Comparison of ENCODE assay signal across 1 cellular context in the genomic region with DNA sequence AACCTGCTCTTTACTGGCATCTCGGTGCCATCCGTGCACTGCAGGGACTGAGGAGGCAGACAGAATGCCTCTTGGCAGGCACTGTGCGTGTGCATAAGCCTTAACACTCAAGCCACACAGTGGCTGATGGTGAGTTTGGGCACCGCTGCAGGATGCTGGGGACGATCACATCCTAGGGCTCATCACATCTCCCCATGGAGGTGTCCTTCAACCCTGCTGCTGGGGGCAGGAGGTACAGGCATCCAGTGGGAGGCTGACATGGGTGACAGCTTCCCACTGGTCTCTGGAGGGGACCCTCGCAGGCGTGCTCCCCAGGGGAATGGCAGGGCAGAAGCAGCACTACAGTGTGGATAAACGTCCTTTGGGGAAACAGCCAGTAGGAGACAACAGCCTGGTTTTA.
TF ChIP-seq lines count a peak whose summit lies in the region.

No MANE protein-coding gene starts in this region.

TF ChIP-seq in H1, 55 proteins besides CTCF, POLR2A, EP300 and RAD21:
- TF ChIP-seq SIX5 (IDR thresholded peaks at IDR 0.05; ENCODE audit: low read depth, low read length) (no peak), KDM4A (IDR thresholded peaks at IDR 0.05; ENCODE audit: low read depth, low read length, severe bottlenecking) (no peak), CHD1 (IDR thresholded peaks at IDR 0.05; ENCODE audit: low read depth, low read length) (no peak), CEBPB (IDR thresholded peaks at IDR 0.05; ENCODE audit: low read depth, low read length) (no peak), TEAD4 (IDR thresholded peaks at IDR 0.05; ENCODE audit: low read depth, low read length) (no peak), SUZ12 (IDR thresholded peaks at IDR 0.05; ENCODE audit: low read length) (no peak), BCL11A (IDR thresholded peaks at IDR 0.05; ENCODE audit: low read depth in 2 of 2, low read length in 2 of 2) (no peak), ASH2L (IDR thresholded peaks at IDR 0.05; ENCODE audit: low read length) (no peak), JUND (IDR thresholded peaks at IDR 0.05; ENCODE audit: low read length) (no peak), FOSL1 (IDR thresholded peaks at IDR 0.05; ENCODE audit: insufficient read depth, low read depth, low read length) (no peak), EZH2 (IDR thresholded peaks at IDR 0.05; ENCODE audit: low read depth, low read length, severe bottlenecking) (no peak), SIRT6 (IDR thresholded peaks at IDR 0.05; ENCODE audit: low read length) (no peak), POLR2AphosphoS5 (IDR thresholded peaks at IDR 0.05; ENCODE audit: low read depth, low read length) (no peak), RNF2 (IDR thresholded peaks at IDR 0.05; ENCODE audit: borderline replicate concordance, low read depth, low read length, missing control alignments, poor library complexity, severe bottlenecking) (no peak), CHD2 (IDR thresholded peaks at IDR 0.05; ENCODE audit: low read length) (no peak), KDM1A (IDR thresholded peaks at IDR 0.05; ENCODE audit: borderline replicate concordance, low read length) (no peak)
- TF ChIP-seq, protein P1, sequence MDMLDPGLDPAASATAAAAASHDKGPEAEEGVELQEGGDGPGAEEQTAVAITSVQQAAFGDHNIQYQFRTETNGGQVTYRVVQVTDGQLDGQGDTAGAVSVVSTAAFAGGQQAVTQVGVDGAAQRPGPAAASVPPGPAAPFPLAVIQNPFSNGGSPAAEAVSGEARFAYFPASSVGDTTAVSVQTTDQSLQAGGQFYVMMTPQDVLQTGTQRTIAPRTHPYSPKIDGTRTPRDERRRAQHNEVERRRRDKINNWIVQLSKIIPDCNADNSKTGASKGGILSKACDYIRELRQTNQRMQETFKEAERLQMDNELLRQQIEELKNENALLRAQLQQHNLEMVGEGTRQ (IDR thresholded peaks at IDR 0.05; ENCODE audit: low read length): no peak
- TF ChIP-seq, protein P2, sequence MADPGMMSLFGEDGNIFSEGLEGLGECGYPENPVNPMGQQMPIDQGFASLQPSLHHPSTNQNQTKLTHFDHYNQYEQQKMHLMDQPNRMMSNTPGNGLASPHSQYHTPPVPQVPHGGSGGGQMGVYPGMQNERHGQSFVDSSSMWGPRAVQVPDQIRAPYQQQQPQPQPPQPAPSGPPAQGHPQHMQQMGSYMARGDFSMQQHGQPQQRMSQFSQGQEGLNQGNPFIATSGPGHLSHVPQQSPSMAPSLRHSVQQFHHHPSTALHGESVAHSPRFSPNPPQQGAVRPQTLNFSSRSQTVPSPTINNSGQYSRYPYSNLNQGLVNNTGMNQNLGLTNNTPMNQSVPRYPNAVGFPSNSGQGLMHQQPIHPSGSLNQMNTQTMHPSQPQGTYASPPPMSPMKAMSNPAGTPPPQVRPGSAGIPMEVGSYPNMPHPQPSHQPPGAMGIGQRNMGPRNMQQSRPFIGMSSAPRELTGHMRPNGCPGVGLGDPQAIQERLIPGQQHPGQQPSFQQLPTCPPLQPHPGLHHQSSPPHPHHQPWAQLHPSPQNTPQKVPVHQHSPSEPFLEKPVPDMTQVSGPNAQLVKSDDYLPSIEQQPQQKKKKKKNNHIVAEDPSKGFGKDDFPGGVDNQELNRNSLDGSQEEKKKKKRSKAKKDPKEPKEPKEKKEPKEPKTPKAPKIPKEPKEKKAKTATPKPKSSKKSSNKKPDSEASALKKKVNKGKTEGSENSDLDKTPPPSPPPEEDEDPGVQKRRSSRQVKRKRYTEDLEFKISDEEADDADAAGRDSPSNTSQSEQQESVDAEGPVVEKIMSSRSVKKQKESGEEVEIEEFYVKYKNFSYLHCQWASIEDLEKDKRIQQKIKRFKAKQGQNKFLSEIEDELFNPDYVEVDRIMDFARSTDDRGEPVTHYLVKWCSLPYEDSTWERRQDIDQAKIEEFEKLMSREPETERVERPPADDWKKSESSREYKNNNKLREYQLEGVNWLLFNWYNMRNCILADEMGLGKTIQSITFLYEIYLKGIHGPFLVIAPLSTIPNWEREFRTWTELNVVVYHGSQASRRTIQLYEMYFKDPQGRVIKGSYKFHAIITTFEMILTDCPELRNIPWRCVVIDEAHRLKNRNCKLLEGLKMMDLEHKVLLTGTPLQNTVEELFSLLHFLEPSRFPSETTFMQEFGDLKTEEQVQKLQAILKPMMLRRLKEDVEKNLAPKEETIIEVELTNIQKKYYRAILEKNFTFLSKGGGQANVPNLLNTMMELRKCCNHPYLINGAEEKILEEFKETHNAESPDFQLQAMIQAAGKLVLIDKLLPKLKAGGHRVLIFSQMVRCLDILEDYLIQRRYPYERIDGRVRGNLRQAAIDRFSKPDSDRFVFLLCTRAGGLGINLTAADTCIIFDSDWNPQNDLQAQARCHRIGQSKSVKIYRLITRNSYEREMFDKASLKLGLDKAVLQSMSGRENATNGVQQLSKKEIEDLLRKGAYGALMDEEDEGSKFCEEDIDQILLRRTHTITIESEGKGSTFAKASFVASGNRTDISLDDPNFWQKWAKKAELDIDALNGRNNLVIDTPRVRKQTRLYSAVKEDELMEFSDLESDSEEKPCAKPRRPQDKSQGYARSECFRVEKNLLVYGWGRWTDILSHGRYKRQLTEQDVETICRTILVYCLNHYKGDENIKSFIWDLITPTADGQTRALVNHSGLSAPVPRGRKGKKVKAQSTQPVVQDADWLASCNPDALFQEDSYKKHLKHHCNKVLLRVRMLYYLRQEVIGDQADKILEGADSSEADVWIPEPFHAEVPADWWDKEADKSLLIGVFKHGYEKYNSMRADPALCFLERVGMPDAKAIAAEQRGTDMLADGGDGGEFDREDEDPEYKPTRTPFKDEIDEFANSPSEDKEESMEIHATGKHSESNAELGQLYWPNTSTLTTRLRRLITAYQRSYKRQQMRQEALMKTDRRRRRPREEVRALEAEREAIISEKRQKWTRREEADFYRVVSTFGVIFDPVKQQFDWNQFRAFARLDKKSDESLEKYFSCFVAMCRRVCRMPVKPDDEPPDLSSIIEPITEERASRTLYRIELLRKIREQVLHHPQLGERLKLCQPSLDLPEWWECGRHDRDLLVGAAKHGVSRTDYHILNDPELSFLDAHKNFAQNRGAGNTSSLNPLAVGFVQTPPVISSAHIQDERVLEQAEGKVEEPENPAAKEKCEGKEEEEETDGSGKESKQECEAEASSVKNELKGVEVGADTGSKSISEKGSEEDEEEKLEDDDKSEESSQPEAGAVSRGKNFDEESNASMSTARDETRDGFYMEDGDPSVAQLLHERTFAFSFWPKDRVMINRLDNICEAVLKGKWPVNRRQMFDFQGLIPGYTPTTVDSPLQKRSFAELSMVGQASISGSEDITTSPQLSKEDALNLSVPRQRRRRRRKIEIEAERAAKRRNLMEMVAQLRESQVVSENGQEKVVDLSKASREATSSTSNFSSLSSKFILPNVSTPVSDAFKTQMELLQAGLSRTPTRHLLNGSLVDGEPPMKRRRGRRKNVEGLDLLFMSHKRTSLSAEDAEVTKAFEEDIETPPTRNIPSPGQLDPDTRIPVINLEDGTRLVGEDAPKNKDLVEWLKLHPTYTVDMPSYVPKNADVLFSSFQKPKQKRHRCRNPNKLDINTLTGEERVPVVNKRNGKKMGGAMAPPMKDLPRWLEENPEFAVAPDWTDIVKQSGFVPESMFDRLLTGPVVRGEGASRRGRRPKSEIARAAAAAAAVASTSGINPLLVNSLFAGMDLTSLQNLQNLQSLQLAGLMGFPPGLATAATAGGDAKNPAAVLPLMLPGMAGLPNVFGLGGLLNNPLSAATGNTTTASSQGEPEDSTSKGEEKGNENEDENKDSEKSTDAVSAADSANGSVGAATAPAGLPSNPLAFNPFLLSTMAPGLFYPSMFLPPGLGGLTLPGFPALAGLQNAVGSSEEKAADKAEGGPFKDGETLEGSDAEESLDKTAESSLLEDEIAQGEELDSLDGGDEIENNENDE (IDR thresholded peaks at IDR 0.05; ENCODE audit: insufficient replicate concordance, low read length): no peak
